In genomic region chr7:135211179-135211945, GRCh38 we compare ENCODE assay signal across 8 cellular contexts. TPM values are rescaled to one million over a fixed set of nuclear protein-coding genes. Genes with fewer than 3 reads are reported as not detected.
A peak's percentile ranks its signal among the peaks of the same experiment; 100 is the strongest.
DNase-seq lines count a peak whose midpoint lies in the region; ATAC-seq, FAIRE-seq and TF ChIP-seq lines count a peak whose summit lies in the region.

Gene WDR91, minus strand, starts transcription at chr7:135211526. Its CDS starts 24 bp downstream, at chr7:135211502.

- H3K4me3 ChIP-seq in kidney (ENCODE audit: low read length in 2 of 2) = peak within 1 kb of the TSS; percentile 91 to 96

- H3K27me3 Mint-ChIP-seq in central memory CD8-positive, alpha-beta T cell = no peaks in the 10 kb centered on the region

- peaks cover 31% of the 10 kb centered on the region for H3K4me1 Mint-ChIP-seq in central memory CD8-positive, alpha-beta T cell

- H3K36me3 ChIP-seq in kidney (ENCODE audit: control insufficient read depth in 1 of 2, insufficient read depth in 2 of 2, low read length in 2 of 2) = no peaks in the 10 kb centered on the region

- H3K4me3 Mint-ChIP-seq in central memory CD8-positive, alpha-beta T cell = peak within 1 kb of the TSS; percentile 93

- no peaks in the 10 kb centered on the region for H3K9me3 ChIP-seq in kidney (ENCODE audit: control insufficient read depth in 1 of 2, low read length in 2 of 2)

- intact Hi-C loops in kidney (cut with DNase I) = no loop called here

- H3K27ac Mint-ChIP-seq in central memory CD8-positive, alpha-beta T cell (ENCODE audit: low read depth) = peak within 1 kb of the TSS; percentile 97

- DNase-seq in Ammon's horn (ENCODE audit: low spot score) = peak; percentile 98
- peak; percentile 72 for DNase-seq in NCI-H446 treated with DMSO at 0.1 percent for 48 hours (lab: John Stamatoyannopoulos, UW)
- peak; percentile 76 to 87 for DNase-seq in central memory CD8-positive, alpha-beta T cell (ENCODE audit: low spot score in 2 of 2)
- DNase-seq in kidney = peak; percentile 99
- DNase-seq in stimulated activated CD4-positive, alpha-beta T cell treated with anti-CD3 and anti-CD28 coated beads, Interleukin-15, amount 100 ng/mL, for 24 hours = peak; percentile 97

- no peak for FAIRE-seq in kidney (lab: Jason Lieb, UNC)

- H3K9ac ChIP-seq in kidney (ENCODE audit: low read length in 2 of 2) = peak within 1 kb of the TSS; percentile 99

- peak within 1 kb of the TSS; percentile 94 to 96 for H3K27ac ChIP-seq in kidney (ENCODE audit: low read depth in 2 of 2, low read length in 2 of 2)

- TF ChIP-seq POLR2A in GM19193 (IDR thresholded peaks at IDR 0.05; ENCODE audit: extremely low read depth, insufficient read depth, insufficient read length) = peak; percentile 91

- no peaks in the 10 kb centered on the region for H3K9me3 Mint-ChIP-seq in central memory CD8-positive, alpha-beta T cell

- no peak for TF ChIP-seq CTCF in kidney (IDR thresholded peaks at IDR 0.05; ENCODE audit: borderline replicate concordance, extremely low read depth, insufficient read depth)

- ATAC-seq in HG03432 (IDR thresholded peaks at IDR 0.05; ENCODE audit: unreplicated experiment) = peak; percentile 78
- peak; percentile 89 for ATAC-seq in activated CD4-positive, CD25-positive, alpha-beta regulatory T cell treated with anti-CD3 and anti-CD28 coated beads, Interleukin-2, amount 50 U/mL, for 24 hours
- ATAC-seq in central memory CD8-positive, alpha-beta T cell (replicated peaks; ENCODE audit: extremely low read depth, poor library complexity, severe bottlenecking) = peak; percentile 87

- H3K4me1 ChIP-seq in kidney (ENCODE audit: control insufficient read depth in 1 of 2, insufficient read depth in 1 of 2, low read depth in 1 of 2, low read length in 2 of 2) = peaks cover 10 to 20% of the 10 kb centered on the region in 2 donors

- H3K36me3 Mint-ChIP-seq in central memory CD8-positive, alpha-beta T cell (ENCODE audit: insufficient read depth) = peaks cover 15% of the 10 kb centered on the region

RNA-seq across cellular contexts. Expression of gene WDR91, which starts in this region (rescaled TPM):
- total RNA-seq in kidney = 73.9 TPM
- polyA plus RNA-seq in kidney (ENCODE audit: insufficient read depth, low read depth, low replicate concordance) = 27.8 TPM

Comparison
In these comparisons a context has a peak if more than half of its experiments do, and no peak if none do; other contexts are left out.
1. Peak in every context shown above with its lines: DNase-seq, ATAC-seq, H3K4me3 ChIP-seq and H3K27ac ChIP-seq.